In the genomic region with DNA sequence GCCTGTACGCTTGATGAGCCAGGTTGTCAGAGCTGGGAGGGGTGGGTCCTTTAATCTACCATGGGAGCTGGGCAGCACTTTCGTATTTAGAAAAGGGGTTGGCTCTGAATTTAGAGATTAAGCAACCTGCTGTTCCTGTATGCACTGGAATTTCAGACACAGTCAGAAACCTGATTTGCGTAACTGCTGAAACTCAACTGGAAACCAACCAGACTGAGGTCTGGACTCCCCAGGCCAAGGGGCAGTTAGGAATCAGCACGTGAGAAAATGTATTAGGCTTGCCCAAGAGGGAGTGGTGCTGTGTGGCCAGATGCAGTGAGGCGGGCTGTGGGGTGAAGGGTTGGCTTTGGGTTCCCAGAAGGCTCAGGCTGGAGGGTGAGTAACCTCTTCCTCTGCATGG, we compare ENCODE assay signal across 21 cellular contexts.
A peak's percentile ranks its signal among the peaks of the same experiment; 100 is the strongest.
DNase-seq lines count a peak whose midpoint lies in the region; ATAC-seq and TF ChIP-seq lines count a peak whose summit lies in the region.
"Had no signal": no experiment of that assay in that cellular context is flagged by ENCODE, and none has a peak within 500 bp of the region (broad histone marks: within the 10 kb centered on the region; RNA-seq: fewer than 3 reads in every experiment).

No MANE protein-coding gene starts in this region.

- TF ChIP-seq POLR2A in gastroesophageal sphincter (IDR thresholded peaks at IDR 0.05), result no peak

- H3K4me1 Mint-ChIP-seq in stimulated activated effector memory CD8-positive, alpha-beta T cell treated with anti-CD3 and anti-CD28 coated beads, Interleukin-12 subunit alpha, Interleukin-12 subunit beta, amount 100 ng/mL, for 72 hours, result no peaks in the 10 kb centered on the region
- H3K4me1 Mint-ChIP-seq: activated naive CD4-positive, alpha-beta T cell treated with anti-CD3 and anti-CD28 coated beads, Interleukin-2, amount 50 U/mL, for 24 hours; IgD-negative memory B cell; stimulated activated naive B cell treated with anti-CD40 and anti-IgM and Interleukin-4, amounts not matched to agents 10 μg/mL and 1 μg/mL and 100 μg/mL, for 72 hours had no signal

- H3K27me3 ChIP-seq in gastroesophageal sphincter, result no peaks in the 10 kb centered on the region
- H3K27me3 ChIP-seq: ascending aorta, transverse colon had no signal

- no peaks in the 10 kb centered on the region for H3K9me3 ChIP-seq in gastroesophageal sphincter
- H3K9me3 ChIP-seq: ascending aorta, prostate gland, transverse colon had no signal

- DNase-seq in NOMO-1 treated with DMSO at 0.1 percent for 48 hours (lab: John Stamatoyannopoulos, UW; ENCODE audit: unreplicated experiment) (peak; percentile 11), NOMO-1 treated with dmso at 0.1 percent for 144 hours (lab: John Stamatoyannopoulos, UW; ENCODE audit: unreplicated experiment) (no peak), amniotic epithelial cell (ENCODE audit: low read depth) (peak; percentile 77), AG08396 (ENCODE audit: low spot score) (no peak), NCI-H82 (lab: John Stamatoyannopoulos, UW) (no peak)
- no peak for DNase-seq in stimulated activated effector memory CD8-positive, alpha-beta T cell treated with anti-CD3 and anti-CD28 coated beads, Interleukin-12 subunit alpha, Interleukin-12 subunit beta, amount 100 ng/mL, for 72 hours (ENCODE audit: low spot score in 2 of 2)
- no peak for DNase-seq in effector CD8-positive, alpha-beta T cell (lab: John Stamatoyannopoulos, UW)
- DNase-seq: AML-193; H7; NCI-H1694 treated with DMSO at 0.1 percent for 48 hours; PC-3; SHP77; small intestine; stimulated activated naive B cell treated with anti-CD40 and anti-IgM and Interleukin-4, amounts not matched to agents 10 μg/mL and 1 μg/mL and 100 μg/mL, for 72 hours; transverse colon had no signal

- TF ChIP-seq EP300 in gastroesophageal sphincter (IDR thresholded peaks at IDR 0.05), result no peak

- H3K4me3 ChIP-seq in gastroesophageal sphincter, result no peak overlapping the region
- H3K4me3 ChIP-seq: ascending aorta, prostate gland, transverse colon had no signal

- H3K4me1 ChIP-seq in gastroesophageal sphincter, result peaks cover 0 to 11% (median 0%) of the 10 kb centered on the region in 3 donors
- H3K4me1 ChIP-seq: ascending aorta, prostate gland had no signal

- peaks cover 3% of the 10 kb centered on the region for H3K9me3 Mint-ChIP-seq in stimulated activated effector memory CD8-positive, alpha-beta T cell treated with anti-CD3 and anti-CD28 coated beads, Interleukin-12 subunit alpha, Interleukin-12 subunit beta, amount 100 ng/mL, for 72 hours
- H3K9me3 Mint-ChIP-seq: activated naive CD4-positive, alpha-beta T cell treated with anti-CD3 and anti-CD28 coated beads, Interleukin-2, amount 50 U/mL, for 24 hours had no signal

- peak overlapping the region; percentile 39 for H3K27ac Mint-ChIP-seq in stimulated activated effector memory CD8-positive, alpha-beta T cell treated with anti-CD3 and anti-CD28 coated beads, Interleukin-12 subunit alpha, Interleukin-12 subunit beta, amount 100 ng/mL, for 72 hours
- H3K27ac Mint-ChIP-seq: activated naive CD4-positive, alpha-beta T cell treated with anti-CD3 and anti-CD28 coated beads, Interleukin-2, amount 50 U/mL, for 24 hours; stimulated activated naive B cell treated with anti-CD40 and anti-IgM and Interleukin-4, amounts not matched to agents 10 μg/mL and 1 μg/mL and 100 μg/mL, for 72 hours had no signal

- no peak overlapping the region for H3K4me3 Mint-ChIP-seq in stimulated activated effector memory CD8-positive, alpha-beta T cell treated with anti-CD3 and anti-CD28 coated beads, Interleukin-12 subunit alpha, Interleukin-12 subunit beta, amount 100 ng/mL, for 72 hours
- H3K4me3 Mint-ChIP-seq: activated naive CD4-positive, alpha-beta T cell treated with anti-CD3 and anti-CD28 coated beads, Interleukin-2, amount 50 U/mL, for 24 hours; IgD-negative memory B cell; stimulated activated naive B cell treated with anti-CD40 and anti-IgM and Interleukin-4, amounts not matched to agents 10 μg/mL and 1 μg/mL and 100 μg/mL, for 72 hours had no signal

- no peaks in the 10 kb centered on the region for H3K36me3 Mint-ChIP-seq in stimulated activated effector memory CD8-positive, alpha-beta T cell treated with anti-CD3 and anti-CD28 coated beads, Interleukin-12 subunit alpha, Interleukin-12 subunit beta, amount 100 ng/mL, for 72 hours
- H3K36me3 Mint-ChIP-seq: activated naive CD4-positive, alpha-beta T cell treated with anti-CD3 and anti-CD28 coated beads, Interleukin-2, amount 50 U/mL, for 24 hours; IgD-negative memory B cell; stimulated activated naive B cell treated with anti-CD40 and anti-IgM and Interleukin-4, amounts not matched to agents 10 μg/mL and 1 μg/mL and 100 μg/mL, for 72 hours had no signal

- H3K36me3 ChIP-seq in gastroesophageal sphincter, result no peaks in the 10 kb centered on the region
- H3K36me3 ChIP-seq: ascending aorta, prostate gland, transverse colon had no signal

- ATAC-seq in gastroesophageal sphincter, result peak; percentile 66
- no peak for ATAC-seq in stimulated activated effector memory CD8-positive, alpha-beta T cell treated with anti-CD3 and anti-CD28 coated beads, Interleukin-12 subunit alpha, Interleukin-12 subunit beta, amount 100 ng/mL, for 72 hours
- ATAC-seq: PC-3; stimulated activated naive B cell treated with anti-CD40 and anti-IgM and Interleukin-4, amounts not matched to agents 10 μg/mL and 1 μg/mL and 100 μg/mL, for 72 hours had no signal

- TF ChIP-seq CTCF in gastroesophageal sphincter (IDR thresholded peaks at IDR 0.05), result no peak

- 64 to 77% methylated on average over 2 to 3 of the region's 5 CpGs for WGBS in gastroesophageal sphincter (ENCODE audit: low coverage in 1 of 2), 2 donors

- no peak overlapping the region for H3K27ac ChIP-seq in gastroesophageal sphincter
- H3K27ac ChIP-seq: 22Rv1, ascending aorta, prostate gland, transverse colon had no signal

Comparison
In these comparisons a context has a peak if more than half of its experiments do, and no peak if none do; other contexts are left out.
1. DNase-seq: peak in NOMO-1 treated with DMSO at 0.1 percent for 48 hours (single experiment) and amniotic epithelial cell (single experiment); none in NOMO-1 treated with dmso at 0.1 percent for 144 hours (single experiment), stimulated activated effector memory CD8-positive, alpha-beta T cell treated with anti-CD3 and anti-CD28 coated beads, Interleukin-12 subunit alpha, Interleukin-12 subunit beta, amount 100 ng/mL, for 72 hours (0 of 2), AG08396 (single experiment), NCI-H82 (single experiment) and effector CD8-positive, alpha-beta T cell (single experiment).